In the genomic region with DNA sequence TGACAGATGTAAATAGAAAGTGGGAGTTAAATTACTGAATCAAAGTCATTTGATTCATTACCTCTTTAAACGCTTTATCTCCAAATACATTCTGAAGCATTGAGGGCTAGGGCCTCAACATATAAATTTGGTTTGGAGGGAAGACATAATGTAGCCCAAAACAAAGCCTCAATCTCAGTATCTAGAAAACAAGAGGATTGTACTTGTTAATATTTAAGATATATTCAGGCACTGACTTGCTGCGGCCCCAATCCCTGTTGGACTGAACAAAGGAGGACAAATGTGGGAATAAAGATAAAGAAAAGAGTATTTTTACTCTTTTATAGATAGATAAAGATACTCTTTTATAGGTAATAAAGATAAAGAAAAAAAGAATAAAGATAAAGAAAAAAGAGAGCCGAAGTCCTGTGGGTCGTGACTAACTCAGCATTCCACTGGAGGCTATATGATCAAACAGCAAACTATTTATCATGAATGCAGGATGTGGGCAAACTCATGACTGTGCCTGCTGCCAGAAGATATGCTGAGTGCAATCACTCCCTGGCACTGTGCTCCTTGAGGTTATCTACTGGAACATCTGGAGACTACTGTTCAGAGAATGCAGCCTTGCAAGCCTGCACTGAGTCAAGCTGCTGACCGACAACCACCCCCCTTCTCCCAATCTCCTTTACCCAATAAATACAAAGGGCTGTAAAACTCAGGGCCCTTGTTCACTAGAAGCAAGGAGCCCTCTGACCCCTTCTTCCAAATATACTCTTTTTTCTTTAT, we compare ENCODE assay signal across 1 cellular context.
TF ChIP-seq lines count a peak whose summit lies in the region.

No MANE protein-coding gene starts in this region.

TF ChIP-seq in K562, 482 proteins besides CTCF, POLR2A, EP300 and RAD21 (continued from another document and continues in another):
- TF ChIP-seq ZNF318 (IDR thresholded peaks at IDR 0.05; ENCODE audit: borderline replicate concordance in 1 of 2, low read depth in 1 of 2) (0 out of 4 replicates have a peak, but pooled peaks of 1 of the 2 experiments have one; percentile 41), REST (CRISPR knock-in tag; IDR thresholded peaks at IDR 0.05; ENCODE audit: low read depth) (no peak), ZNF589 (CRISPR knock-in tag; IDR thresholded peaks at IDR 0.05; ENCODE audit: low read depth) (peak; percentile 98), CREM (IDR thresholded peaks at IDR 0.05; ENCODE audit: low read depth) (peak; percentile 71), ILK (tag; IDR thresholded peaks at IDR 0.05; ENCODE audit: borderline replicate concordance, low read depth) (no peak), SIN3A (IDR thresholded peaks at IDR 0.05; ENCODE audit: borderline replicate concordance in 2 of 2, control insufficient read depth in 1 of 2, low read depth in 2 of 2, low read length in 2 of 2) (no peak), SRSF1 (IDR thresholded peaks at IDR 0.05; ENCODE audit: low read depth, low read length) (no peak), BRCA1 (IDR thresholded peaks at IDR 0.05) (no peak), BRCA1 (CRISPR knock-in tag; IDR thresholded peaks at IDR 0.05) (no peak), ZNF232 (CRISPR knock-in tag; IDR thresholded peaks at IDR 0.05) (no peak), NR2C1 (IDR thresholded peaks at IDR 0.05) (peak; percentile 52; the same call in 1 of the 2 replicates), NR2C1 (tag; IDR thresholded peaks at IDR 0.05) (peak; percentile 64; the same call in 1 of the 2 replicates), ADNP (tag; IDR thresholded peaks at IDR 0.05) (peak; percentile 61; the same call in 1 of the 2 replicates), HNRNPL (IDR thresholded peaks at IDR 0.05; ENCODE audit: low read depth, low read length) (no peak), ZNF740 (CRISPR knock-in tag; IDR thresholded peaks at IDR 0.05) (no peak), ZNF740 (tag; IDR thresholded peaks at IDR 0.05) (no peak), IRF9 (tag; IDR thresholded peaks at IDR 0.05) (no peak)
- TF ChIP-seq, protein P1, sequence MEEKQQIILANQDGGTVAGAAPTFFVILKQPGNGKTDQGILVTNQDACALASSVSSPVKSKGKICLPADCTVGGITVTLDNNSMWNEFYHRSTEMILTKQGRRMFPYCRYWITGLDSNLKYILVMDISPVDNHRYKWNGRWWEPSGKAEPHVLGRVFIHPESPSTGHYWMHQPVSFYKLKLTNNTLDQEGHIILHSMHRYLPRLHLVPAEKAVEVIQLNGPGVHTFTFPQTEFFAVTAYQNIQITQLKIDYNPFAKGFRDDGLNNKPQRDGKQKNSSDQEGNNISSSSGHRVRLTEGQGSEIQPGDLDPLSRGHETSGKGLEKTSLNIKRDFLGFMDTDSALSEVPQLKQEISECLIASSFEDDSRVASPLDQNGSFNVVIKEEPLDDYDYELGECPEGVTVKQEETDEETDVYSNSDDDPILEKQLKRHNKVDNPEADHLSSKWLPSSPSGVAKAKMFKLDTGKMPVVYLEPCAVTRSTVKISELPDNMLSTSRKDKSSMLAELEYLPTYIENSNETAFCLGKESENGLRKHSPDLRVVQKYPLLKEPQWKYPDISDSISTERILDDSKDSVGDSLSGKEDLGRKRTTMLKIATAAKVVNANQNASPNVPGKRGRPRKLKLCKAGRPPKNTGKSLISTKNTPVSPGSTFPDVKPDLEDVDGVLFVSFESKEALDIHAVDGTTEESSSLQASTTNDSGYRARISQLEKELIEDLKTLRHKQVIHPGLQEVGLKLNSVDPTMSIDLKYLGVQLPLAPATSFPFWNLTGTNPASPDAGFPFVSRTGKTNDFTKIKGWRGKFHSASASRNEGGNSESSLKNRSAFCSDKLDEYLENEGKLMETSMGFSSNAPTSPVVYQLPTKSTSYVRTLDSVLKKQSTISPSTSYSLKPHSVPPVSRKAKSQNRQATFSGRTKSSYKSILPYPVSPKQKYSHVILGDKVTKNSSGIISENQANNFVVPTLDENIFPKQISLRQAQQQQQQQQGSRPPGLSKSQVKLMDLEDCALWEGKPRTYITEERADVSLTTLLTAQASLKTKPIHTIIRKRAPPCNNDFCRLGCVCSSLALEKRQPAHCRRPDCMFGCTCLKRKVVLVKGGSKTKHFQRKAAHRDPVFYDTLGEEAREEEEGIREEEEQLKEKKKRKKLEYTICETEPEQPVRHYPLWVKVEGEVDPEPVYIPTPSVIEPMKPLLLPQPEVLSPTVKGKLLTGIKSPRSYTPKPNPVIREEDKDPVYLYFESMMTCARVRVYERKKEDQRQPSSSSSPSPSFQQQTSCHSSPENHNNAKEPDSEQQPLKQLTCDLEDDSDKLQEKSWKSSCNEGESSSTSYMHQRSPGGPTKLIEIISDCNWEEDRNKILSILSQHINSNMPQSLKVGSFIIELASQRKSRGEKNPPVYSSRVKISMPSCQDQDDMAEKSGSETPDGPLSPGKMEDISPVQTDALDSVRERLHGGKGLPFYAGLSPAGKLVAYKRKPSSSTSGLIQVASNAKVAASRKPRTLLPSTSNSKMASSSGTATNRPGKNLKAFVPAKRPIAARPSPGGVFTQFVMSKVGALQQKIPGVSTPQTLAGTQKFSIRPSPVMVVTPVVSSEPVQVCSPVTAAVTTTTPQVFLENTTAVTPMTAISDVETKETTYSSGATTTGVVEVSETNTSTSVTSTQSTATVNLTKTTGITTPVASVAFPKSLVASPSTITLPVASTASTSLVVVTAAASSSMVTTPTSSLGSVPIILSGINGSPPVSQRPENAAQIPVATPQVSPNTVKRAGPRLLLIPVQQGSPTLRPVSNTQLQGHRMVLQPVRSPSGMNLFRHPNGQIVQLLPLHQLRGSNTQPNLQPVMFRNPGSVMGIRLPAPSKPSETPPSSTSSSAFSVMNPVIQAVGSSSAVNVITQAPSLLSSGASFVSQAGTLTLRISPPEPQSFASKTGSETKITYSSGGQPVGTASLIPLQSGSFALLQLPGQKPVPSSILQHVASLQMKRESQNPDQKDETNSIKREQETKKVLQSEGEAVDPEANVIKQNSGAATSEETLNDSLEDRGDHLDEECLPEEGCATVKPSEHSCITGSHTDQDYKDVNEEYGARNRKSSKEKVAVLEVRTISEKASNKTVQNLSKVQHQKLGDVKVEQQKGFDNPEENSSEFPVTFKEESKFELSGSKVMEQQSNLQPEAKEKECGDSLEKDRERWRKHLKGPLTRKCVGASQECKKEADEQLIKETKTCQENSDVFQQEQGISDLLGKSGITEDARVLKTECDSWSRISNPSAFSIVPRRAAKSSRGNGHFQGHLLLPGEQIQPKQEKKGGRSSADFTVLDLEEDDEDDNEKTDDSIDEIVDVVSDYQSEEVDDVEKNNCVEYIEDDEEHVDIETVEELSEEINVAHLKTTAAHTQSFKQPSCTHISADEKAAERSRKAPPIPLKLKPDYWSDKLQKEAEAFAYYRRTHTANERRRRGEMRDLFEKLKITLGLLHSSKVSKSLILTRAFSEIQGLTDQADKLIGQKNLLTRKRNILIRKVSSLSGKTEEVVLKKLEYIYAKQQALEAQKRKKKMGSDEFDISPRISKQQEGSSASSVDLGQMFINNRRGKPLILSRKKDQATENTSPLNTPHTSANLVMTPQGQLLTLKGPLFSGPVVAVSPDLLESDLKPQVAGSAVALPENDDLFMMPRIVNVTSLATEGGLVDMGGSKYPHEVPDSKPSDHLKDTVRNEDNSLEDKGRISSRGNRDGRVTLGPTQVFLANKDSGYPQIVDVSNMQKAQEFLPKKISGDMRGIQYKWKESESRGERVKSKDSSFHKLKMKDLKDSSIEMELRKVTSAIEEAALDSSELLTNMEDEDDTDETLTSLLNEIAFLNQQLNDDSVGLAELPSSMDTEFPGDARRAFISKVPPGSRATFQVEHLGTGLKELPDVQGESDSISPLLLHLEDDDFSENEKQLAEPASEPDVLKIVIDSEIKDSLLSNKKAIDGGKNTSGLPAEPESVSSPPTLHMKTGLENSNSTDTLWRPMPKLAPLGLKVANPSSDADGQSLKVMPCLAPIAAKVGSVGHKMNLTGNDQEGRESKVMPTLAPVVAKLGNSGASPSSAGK (IDR thresholded peaks at IDR 0.05) = no peak
- TF ChIP-seq, protein P2, sequence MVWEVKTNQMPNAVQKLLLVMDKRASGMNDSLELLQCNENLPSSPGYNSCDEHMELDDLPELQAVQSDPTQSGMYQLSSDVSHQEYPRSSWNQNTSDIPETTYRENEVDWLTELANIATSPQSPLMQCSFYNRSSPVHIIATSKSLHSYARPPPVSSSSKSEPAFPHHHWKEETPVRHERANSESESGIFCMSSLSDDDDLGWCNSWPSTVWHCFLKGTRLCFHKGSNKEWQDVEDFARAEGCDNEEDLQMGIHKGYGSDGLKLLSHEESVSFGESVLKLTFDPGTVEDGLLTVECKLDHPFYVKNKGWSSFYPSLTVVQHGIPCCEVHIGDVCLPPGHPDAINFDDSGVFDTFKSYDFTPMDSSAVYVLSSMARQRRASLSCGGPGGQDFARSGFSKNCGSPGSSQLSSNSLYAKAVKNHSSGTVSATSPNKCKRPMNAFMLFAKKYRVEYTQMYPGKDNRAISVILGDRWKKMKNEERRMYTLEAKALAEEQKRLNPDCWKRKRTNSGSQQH (CRISPR knock-in tag; IDR thresholded peaks at IDR 0.05) = no peak
